In the genomic region with DNA sequence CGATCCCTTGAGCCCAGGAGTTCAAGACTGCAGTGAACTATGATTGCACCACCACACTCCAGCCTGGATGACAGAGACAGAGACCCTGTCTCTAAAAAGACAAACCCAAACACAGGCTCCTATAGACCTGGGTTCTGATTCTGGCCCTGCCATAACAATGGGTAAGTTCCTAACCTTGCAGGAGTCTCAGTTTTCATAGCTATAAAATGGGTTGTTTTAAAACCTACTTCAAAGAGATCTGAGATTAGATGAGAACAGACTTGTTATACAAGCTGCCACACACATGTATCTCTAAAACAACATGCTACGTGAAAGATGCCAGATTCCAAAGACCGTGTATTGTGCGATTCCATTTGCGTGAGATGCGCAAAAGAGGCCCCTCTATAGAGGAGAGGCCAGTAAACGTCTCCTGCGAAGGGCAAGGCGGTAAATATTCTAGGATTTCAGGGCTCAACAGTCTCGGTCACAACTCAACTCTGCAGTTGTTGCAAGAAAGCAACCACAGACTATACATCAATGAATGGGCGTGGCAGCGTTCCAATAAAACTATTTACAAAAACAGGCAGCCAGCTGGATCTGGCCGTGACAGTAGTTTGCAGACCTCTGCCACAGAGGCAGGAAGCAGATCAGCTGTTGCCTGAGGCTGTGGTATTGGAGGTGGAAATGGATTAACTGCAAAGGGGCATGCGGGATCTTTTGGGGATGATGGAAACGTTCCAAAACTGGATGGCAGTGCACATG, we compare ENCODE assay signal across 10 cellular contexts. TPM values are rescaled to one million over a fixed set of nuclear protein-coding genes. Genes with fewer than 3 reads are reported as not detected.
A peak's percentile ranks its signal among the peaks of the same experiment; 100 is the strongest.
DNase-seq lines count a peak whose midpoint lies in the region; ATAC-seq, FAIRE-seq and TF ChIP-seq lines count a peak whose summit lies in the region.
"Had no signal": no experiment of that assay in that cellular context is flagged by ENCODE, and none has a peak within 500 bp of the region (broad histone marks: within the 10 kb centered on the region; RNA-seq: fewer than 3 reads in every experiment).

No MANE protein-coding gene starts in this region.

- peaks cover 5 to 25% of the 10 kb centered on the region in 2 experiments; a peak in 3 of 5 replicates for H3K36me3 ChIP-seq in HepG2 (replicated peaks in 1 of 2; ENCODE audit: control insufficient read depth in 1 of 2, insufficient read depth in 2 of 2, low read length in 2 of 2)

- FAIRE-seq in HepG2 (lab: Jason Lieb, UNC) (no peak), D721Med (lab: Jason Lieb, UNC) (no peak)
- FAIRE-seq: G401.6 had no signal

- H3K79me2 ChIP-seq in HepG2 (ENCODE audit: insufficient read depth, low read length): peaks cover 14% of the 10 kb centered on the region

- TF ChIP-seq CTCF in HepG2 (CRISPR knock-in tag; IDR thresholded peaks at IDR 0.05) (no peak), D721Med (IDR thresholded peaks at IDR 0.05; ENCODE audit: insufficient read depth, missing control alignments) (no peak), mesothelial cell of epicardium (IDR thresholded peaks at IDR 0.05; ENCODE audit: unreplicated experiment) (no peak)

- no peaks in the 10 kb centered on the region for H3K9me3 ChIP-seq in HepG2 (ENCODE audit: low read length)
- H3K9me3 ChIP-seq: esophagus squamous epithelium had no signal

- no peak for TF ChIP-seq POLR2A in HepG2 (IDR thresholded peaks at IDR 0.05; ENCODE audit: insufficient read depth in 1 of 2, low read depth in 2 of 2, low read length in 2 of 2)

- no peak overlapping the region for H3K4me3 ChIP-seq in HepG2 (replicated peaks in 1 of 3; ENCODE audit: insufficient read depth in 1 of 3, low read depth in 2 of 3, low read length in 3 of 3)
- H3K4me3 ChIP-seq: esophagus squamous epithelium had no signal

- no peak overlapping the region for H3K4me3 Mint-ChIP-seq in mesothelial cell of epicardium

- no peak overlapping the region for H2AFZ ChIP-seq in HepG2 (ENCODE audit: low read length)

- H4K20me1 ChIP-seq in HepG2 (ENCODE audit: insufficient read depth, low read length): no peaks in the 10 kb centered on the region

- in situ Hi-C loops in HepG2 (cut with HindIII; ENCODE audit: extremely low pct_ligation_motif_present, low pct_unique_long_range_greater_than_20kb): no loop called here

- TF ChIP-seq RAD21 in HepG2 (CRISPR knock-in tag; IDR thresholded peaks at IDR 0.05): no peak

- H3K4me1 ChIP-seq in HepG2 (ENCODE audit: insufficient read depth, low read length): peaks cover 14% of the 10 kb centered on the region

- no peak overlapping the region for H3K4me2 ChIP-seq in HepG2 (ENCODE audit: low read depth, low read length)

- no peaks in the 10 kb centered on the region for H3K36me3 Mint-ChIP-seq in mesothelial cell of epicardium

- H3K9ac ChIP-seq in HepG2 (ENCODE audit: insufficient read depth, low read depth, low read length): no peak overlapping the region

- peaks cover 5% of the 10 kb centered on the region for H3K4me1 Mint-ChIP-seq in mesothelial cell of epicardium

- H3K27me3 Mint-ChIP-seq in mesothelial cell of epicardium (ENCODE audit: low read depth): no peaks in the 10 kb centered on the region

- TF ChIP-seq EP300 in HepG2 (IDR thresholded peaks at IDR 0.05; ENCODE audit: low read depth in 2 of 2, low read length in 2 of 2) (no peak), HepG2 (CRISPR knock-in tag; IDR thresholded peaks at IDR 0.05; ENCODE audit: borderline replicate concordance) (no peak)

- POLR2A ChIA-PET in HepG2 (lab: Yijun Ruan, JAX): no interaction called here

- intact Hi-C loops in HepG2 (cut with micrococcal nuclease; ENCODE audit: unreplicated experiment): no loop called here

- CTCF ChIA-PET in HepG2 (lab: Yijun Ruan, JAX; ENCODE audit: low intra/inter-chr PET ratio, low total read pairs): interaction anchor here (0.7 kb wide), 1 partner anchor 52 kb away, joined by 3 read pairs; no protein-coding TSS in a partner anchor

- no peak overlapping the region for H3K27ac ChIP-seq in HepG2 (ENCODE audit: extremely low read length, insufficient read depth, low read length)

- no peaks in the 10 kb centered on the region for H3K9me3 Mint-ChIP-seq in mesothelial cell of epicardium

- no TSS peak for BruUV-seq in HepG2 (replicated peaks; lab: Mats Ljungman, UMichigan)

- no peaks in the 10 kb centered on the region; a peak in 1 of 5 replicates for H3K27me3 ChIP-seq in HepG2 (ENCODE audit: control insufficient read depth in 1 of 2, insufficient read depth in 2 of 2, low read length in 2 of 2)
- H3K27me3 ChIP-seq: esophagus squamous epithelium had no signal

- 98% methylated on average over 15 of the region's 15 CpGs for WGBS in HepG2 (ENCODE audit: low lambda C conversion rate)

- no peak overlapping the region for H3K27ac Mint-ChIP-seq in mesothelial cell of epicardium

- peak; percentile 63 for DNase-seq in AG08395 (ENCODE audit: low spot score)
- DNase-seq in M059J (ENCODE audit: low read depth): peak; percentile 84
- peak; percentile 91 for DNase-seq in astrocyte of the hippocampus (ENCODE audit: low read depth, low spot score)
- DNase-seq in HepG2 (ENCODE audit: low spot score): no peak
- DNase-seq in D721Med (ENCODE audit: insufficient read length, low spot score): no peak
- DNase-seq in kidney tubule cell (ENCODE audit: low spot score): no peak
- DNase-seq in mesothelial cell of epicardium (ENCODE audit: low spot score in 2 of 2, unreplicated experiment in 2 of 2): no peak
- DNase-seq: esophagus squamous epithelium had no signal

- ATAC-seq in HepG2 (no peak), esophagus mucosa (no peak)

RNA-seq across cellular contexts. Expression of a gene that starts 5.9 kb away (rescaled TPM):
- 8.7 and 13.1 TPM in 2 replicates for total RNA-seq in M059J (2014; rRNA removed; shearing (Covaris generic))
- total RNA-seq in HepG2 (2016; rRNA removed; fragmentation: Illumina TruSeq; extraction: Trizol): 5.9 and 9.9 TPM in 2 replicates
- 5.5 and 8.0 TPM in 2 replicates for total RNA-seq in HepG2 (2016; cell fraction: cytosol; rRNA removed; fragmentation: Illumina TruSeq; extraction: Trizol; ENCODE audit: low read depth)
- total RNA-seq in HepG2 (2016; cell fraction: insoluble cytoplasmic fraction; rRNA removed; fragmentation: Illumina TruSeq; extraction: Trizol): 4.0 and 11.9 TPM in 2 replicates
- total RNA-seq in HepG2 (2016; cell fraction: membrane; rRNA removed; fragmentation: Illumina TruSeq; extraction: Trizol): 3.5 and 3.8 TPM in 2 replicates
- total RNA-seq in HepG2 (2016; cell fraction: nucleus; rRNA removed; fragmentation: Illumina TruSeq; extraction: Trizol): 13.2 and 15.4 TPM in 2 replicates
- 14.3 and 17.1 TPM in 2 replicates for polyA plus RNA-seq in HepG2 (2011; rRNA removed)
- 2.7 and 6.4 TPM in 2 replicates for polyA plus RNA-seq in HepG2 (2011; cell fraction: cytosol; rRNA removed)
- 179 and 209 TPM in 2 replicates for polyA plus RNA-seq in HepG2 (2011; cell fraction: nucleus; rRNA removed)
- 9.1 and 11.1 TPM in 2 replicates for polyA plus RNA-seq in HepG2 (2012)
- polyA plus RNA-seq in HepG2 (2016; cell fraction: cytosol; fragmentation: Illumina TruSeq; extraction: Trizol; ENCODE audit: low read depth): 0.66 and 0.77 TPM in 2 replicates
- polyA plus RNA-seq in HepG2 (2016; cell fraction: insoluble cytoplasmic fraction; fragmentation: Illumina TruSeq; extraction: Trizol; ENCODE audit: low read depth): 4.2 and 5.3 TPM in 2 replicates
- 1.1 and 2.1 TPM in 2 replicates for polyA plus RNA-seq in HepG2 (2016; cell fraction: membrane; fragmentation: Illumina TruSeq; extraction: Trizol; ENCODE audit: low read depth)
- 28.1 and 39.8 TPM in 2 replicates for polyA plus RNA-seq in HepG2 (2016; cell fraction: nucleus; fragmentation: Illumina TruSeq; extraction: Trizol; ENCODE audit: insufficient read depth, low read depth)
- polyA minus RNA-seq in HepG2 (2011; rRNA and poly(A)+ RNA removed; ENCODE audit: low replicate concordance): 26.6 and 27.6 TPM in 2 replicates
- 8.2 and 9.7 TPM in 2 replicates for polyA minus RNA-seq in HepG2 (2011; cell fraction: cytosol; rRNA and poly(A)+ RNA removed)
- polyA minus RNA-seq in HepG2 (2011; cell fraction: nucleus; rRNA and poly(A)+ RNA removed): 35.3 and 35.7 TPM in 2 replicates
- 7.9 TPM for total RNA-seq in esophagus mucosa
- 32.9 to 35.1 TPM (median 34.1 TPM) in 3 replicates for total RNA-seq in mesothelial cell of epicardium

RNA-seq across cellular contexts. Expression of a gene that starts 15.2 kb away (rescaled TPM):
- total RNA-seq in M059J (2014; rRNA removed; shearing (Covaris generic)): 68.2 and 69.0 TPM in 2 replicates
- total RNA-seq in HepG2 (2016; rRNA removed; fragmentation: Illumina TruSeq; extraction: Trizol): 75.3 and 77.0 TPM in 2 replicates
- total RNA-seq in HepG2 (2016; cell fraction: cytosol; rRNA removed; fragmentation: Illumina TruSeq; extraction: Trizol; ENCODE audit: low read depth): 25.0 and 28.5 TPM in 2 replicates
- total RNA-seq in HepG2 (2016; cell fraction: insoluble cytoplasmic fraction; rRNA removed; fragmentation: Illumina TruSeq; extraction: Trizol): 71.5 and 76.4 TPM in 2 replicates
- 43.5 and 45.7 TPM in 2 replicates for total RNA-seq in HepG2 (2016; cell fraction: membrane; rRNA removed; fragmentation: Illumina TruSeq; extraction: Trizol)
- total RNA-seq in HepG2 (2016; cell fraction: nucleus; rRNA removed; fragmentation: Illumina TruSeq; extraction: Trizol): 42.9 and 52.3 TPM in 2 replicates
- polyA plus RNA-seq in HepG2 (2011; rRNA removed): 79.9 and 83.3 TPM in 2 replicates
- 73.4 and 79.2 TPM in 2 replicates for polyA plus RNA-seq in HepG2 (2011; cell fraction: cytosol; rRNA removed)
- polyA plus RNA-seq in HepG2 (2011; cell fraction: nucleus; rRNA removed): 121 and 132 TPM in 2 replicates
- 51.0 and 51.3 TPM in 2 replicates for polyA plus RNA-seq in HepG2 (2012)
- polyA plus RNA-seq in HepG2 (2016; cell fraction: cytosol; fragmentation: Illumina TruSeq; extraction: Trizol; ENCODE audit: low read depth): 9.0 and 9.9 TPM in 2 replicates
- 60.7 and 69.6 TPM in 2 replicates for polyA plus RNA-seq in HepG2 (2016; cell fraction: insoluble cytoplasmic fraction; fragmentation: Illumina TruSeq; extraction: Trizol; ENCODE audit: low read depth)
- 16.3 and 18.8 TPM in 2 replicates for polyA plus RNA-seq in HepG2 (2016; cell fraction: membrane; fragmentation: Illumina TruSeq; extraction: Trizol; ENCODE audit: low read depth)
- 95.3 and 101 TPM in 2 replicates for polyA plus RNA-seq in HepG2 (2016; cell fraction: nucleus; fragmentation: Illumina TruSeq; extraction: Trizol; ENCODE audit: insufficient read depth, low read depth)
- 68.2 and 70.0 TPM in 2 replicates for polyA minus RNA-seq in HepG2 (2011; rRNA and poly(A)+ RNA removed; ENCODE audit: low replicate concordance)
- polyA minus RNA-seq in HepG2 (2011; cell fraction: cytosol; rRNA and poly(A)+ RNA removed): 33.7 and 41.2 TPM in 2 replicates
- polyA minus RNA-seq in HepG2 (2011; cell fraction: nucleus; rRNA and poly(A)+ RNA removed): 60.1 and 62.8 TPM in 2 replicates
- 40.2 TPM for total RNA-seq in esophagus mucosa
- total RNA-seq in mesothelial cell of epicardium: 34.7 to 37.7 TPM (median 35.3 TPM) in 3 replicates

RNA-seq across cellular contexts. Expression of a gene that starts 38.9 kb away (rescaled TPM):
- 69.9 and 115 TPM in 2 replicates for total RNA-seq in M059J (2014; rRNA removed; shearing (Covaris generic))
- total RNA-seq in HepG2 (2016; rRNA removed; fragmentation: Illumina TruSeq; extraction: Trizol) (6.9 and 18.2 TPM in 2 replicates), esophagus mucosa (16.6 TPM), mesothelial cell of epicardium (36.7 to 37.6 TPM (median 37.5 TPM) in 3 replicates)
- total RNA-seq in HepG2 (2016; cell fraction: cytosol; rRNA removed; fragmentation: Illumina TruSeq; extraction: Trizol; ENCODE audit: low read depth): 2.8 and 3.3 TPM in 2 replicates
- total RNA-seq in HepG2 (2016; cell fraction: insoluble cytoplasmic fraction; rRNA removed; fragmentation: Illumina TruSeq; extraction: Trizol): 5.9 and 17.8 TPM in 2 replicates
- total RNA-seq in HepG2 (2016; cell fraction: membrane; rRNA removed; fragmentation: Illumina TruSeq; extraction: Trizol): 5.8 and 6.6 TPM in 2 replicates
- 22.5 and 25.6 TPM in 2 replicates for total RNA-seq in HepG2 (2016; cell fraction: nucleus; rRNA removed; fragmentation: Illumina TruSeq; extraction: Trizol)
- polyA plus RNA-seq in HepG2 (2011; rRNA removed): 8.4 and 15.5 TPM in 2 replicates
- polyA plus RNA-seq in HepG2 (2011; cell fraction: cytosol; rRNA removed): 9.0 and 15.7 TPM in 2 replicates
- polyA plus RNA-seq in HepG2 (2011; cell fraction: nucleus; rRNA removed): 47.1 and 58.1 TPM in 2 replicates
- 9.8 and 16.9 TPM in 2 replicates for polyA plus RNA-seq in HepG2 (2012)
- polyA plus RNA-seq in HepG2 (2016; cell fraction: cytosol; fragmentation: Illumina TruSeq; extraction: Trizol; ENCODE audit: low read depth): 2.3 and 2.6 TPM in 2 replicates
- 7.7 and 10.2 TPM in 2 replicates for polyA plus RNA-seq in HepG2 (2016; cell fraction: insoluble cytoplasmic fraction; fragmentation: Illumina TruSeq; extraction: Trizol; ENCODE audit: low read depth)
- polyA plus RNA-seq in HepG2 (2016; cell fraction: membrane; fragmentation: Illumina TruSeq; extraction: Trizol; ENCODE audit: low read depth): 3.1 and 4.1 TPM in 2 replicates
- 40.8 and 43.4 TPM in 2 replicates for polyA plus RNA-seq in HepG2 (2016; cell fraction: nucleus; fragmentation: Illumina TruSeq; extraction: Trizol; ENCODE audit: insufficient read depth, low read depth)
- 1.2 and 47.2 TPM in 2 replicates for polyA minus RNA-seq in HepG2 (2011; rRNA and poly(A)+ RNA removed; ENCODE audit: low replicate concordance)
- 18.8 and 21.5 TPM in 2 replicates for polyA minus RNA-seq in HepG2 (2011; cell fraction: cytosol; rRNA and poly(A)+ RNA removed)
- polyA minus RNA-seq in HepG2 (2011; cell fraction: nucleus; rRNA and poly(A)+ RNA removed): 32.1 and 35.9 TPM in 2 replicates

RNA-seq across cellular contexts. Expression of a gene that starts 59.4 kb away (rescaled TPM):
- total RNA-seq in M059J (2014; rRNA removed; shearing (Covaris generic)): 38.6 and 61.5 TPM in 2 replicates
- total RNA-seq in HepG2 (2016; rRNA removed; fragmentation: Illumina TruSeq; extraction: Trizol): 39.5 and 51.8 TPM in 2 replicates
- total RNA-seq in HepG2 (2016; cell fraction: cytosol; rRNA removed; fragmentation: Illumina TruSeq; extraction: Trizol; ENCODE audit: low read depth): 62.7 and 78.9 TPM in 2 replicates
- total RNA-seq in HepG2 (2016; cell fraction: insoluble cytoplasmic fraction; rRNA removed; fragmentation: Illumina TruSeq; extraction: Trizol): 44.0 and 55.1 TPM in 2 replicates
- total RNA-seq in HepG2 (2016; cell fraction: membrane; rRNA removed; fragmentation: Illumina TruSeq; extraction: Trizol): 48.0 and 59.1 TPM in 2 replicates
- 21.8 and 30.9 TPM in 2 replicates for total RNA-seq in HepG2 (2016; cell fraction: nucleus; rRNA removed; fragmentation: Illumina TruSeq; extraction: Trizol)
- 51.5 and 64.5 TPM in 2 replicates for polyA plus RNA-seq in HepG2 (2011; rRNA removed)
- polyA plus RNA-seq in HepG2 (2011; cell fraction: cytosol; rRNA removed): 79.1 and 106 TPM in 2 replicates
- polyA plus RNA-seq in HepG2 (2011; cell fraction: nucleus; rRNA removed): 59.7 and 63.8 TPM in 2 replicates
- polyA plus RNA-seq in HepG2 (2012): 28.9 and 43.2 TPM in 2 replicates
- 51.5 and 69.1 TPM in 2 replicates for polyA plus RNA-seq in HepG2 (2016; cell fraction: cytosol; fragmentation: Illumina TruSeq; extraction: Trizol; ENCODE audit: low read depth)
- polyA plus RNA-seq in HepG2 (2016; cell fraction: insoluble cytoplasmic fraction; fragmentation: Illumina TruSeq; extraction: Trizol; ENCODE audit: low read depth): 31.2 and 31.7 TPM in 2 replicates
- polyA plus RNA-seq in HepG2 (2016; cell fraction: membrane; fragmentation: Illumina TruSeq; extraction: Trizol; ENCODE audit: low read depth): 35.5 and 47.0 TPM in 2 replicates
- polyA plus RNA-seq in HepG2 (2016; cell fraction: nucleus; fragmentation: Illumina TruSeq; extraction: Trizol; ENCODE audit: insufficient read depth, low read depth): 70.3 and 85.7 TPM in 2 replicates
- polyA minus RNA-seq in HepG2 (2011; rRNA and poly(A)+ RNA removed; ENCODE audit: low replicate concordance): 22.9 and 24.5 TPM in 2 replicates
- polyA minus RNA-seq in HepG2 (2011; cell fraction: cytosol; rRNA and poly(A)+ RNA removed): 13.2 and 17.4 TPM in 2 replicates
- polyA minus RNA-seq in HepG2 (2011; cell fraction: nucleus; rRNA and poly(A)+ RNA removed): 12.3 and 12.9 TPM in 2 replicates
- 34.3 TPM for total RNA-seq in esophagus mucosa
- 31.8 to 35.6 TPM (median 33.6 TPM) in 3 replicates for total RNA-seq in mesothelial cell of epicardium

Comparison
In these comparisons a context has a peak if more than half of its experiments do, and no peak if none do; other contexts are left out.
1. DNase-seq: peak in AG08395 (single experiment), M059J (single experiment) and astrocyte of the hippocampus (single experiment); none in HepG2 (single experiment), D721Med (single experiment), kidney tubule cell (single experiment) and mesothelial cell of epicardium (0 of 2).